32 cellular contexts compared by ENCODE assay signal in genomic region chr11:68177877-68178276, GRCh38.
"Had no signal": no experiment of that assay in that cellular context is flagged by ENCODE, and none has a peak within 500 bp of the region (broad histone marks: within the 10 kb centered on the region; RNA-seq: fewer than 3 reads in every experiment).

No MANE protein-coding gene starts in this region.

- H3K9me3 Mint-ChIP-seq: activated B cell treated with CpG ODN at 0.5 μM for 24 hours; activated CD8-positive, alpha-beta T cell treated with anti-CD3 and anti-CD28 coated beads for 36 hours; activated T-cell treated with anti-CD3 and anti-CD28 coated beads, Interleukin-2, amount 50 U/mL, for 4 hours; activated T-helper 17 cell treated with anti-CD3 and anti-CD28 coated beads, Interleukin-2, amount 50 U/mL, for 72 hours; central memory CD8-positive, alpha-beta T cell; dendritic cell treated with granulocyte-macrophage colony-stimulating factor and Interleukin-4, amounts not matched to agents 40 ng/mL and 50 ng/mL, for 4 days; effector memory CD8-positive, alpha-beta T cell; T-helper 2 cell treated with Interferon-gamma antibody and Interleukin-4, amounts not matched to agents 5 μg/mL and 100 μg/mL, for 36 hours had no signal

- H3K27ac Mint-ChIP-seq: activated B cell treated with CpG ODN at 0.5 μM for 24 hours; activated CD8-positive, alpha-beta T cell treated with anti-CD3 and anti-CD28 coated beads for 36 hours; activated naive CD8-positive, alpha-beta T cell; dendritic cell treated with granulocyte-macrophage colony-stimulating factor and Interleukin-4, amounts not matched to agents 40 ng/mL and 50 ng/mL, for 4 days; effector memory CD8-positive, alpha-beta T cell; T-helper 17 cell; T-helper 2 cell treated with Interferon-gamma antibody and Interleukin-4, amounts not matched to agents 5 μg/mL and 100 μg/mL, for 36 hours had no signal

- H3K4me1 Mint-ChIP-seq: activated B cell treated with CpG ODN at 0.5 μM for 24 hours; activated T-helper 17 cell treated with anti-CD3 and anti-CD28 coated beads, Interleukin-2, amount 50 U/mL, for 72 hours; central memory CD8-positive, alpha-beta T cell; T-helper 17 cell had no signal

- H3K27me3 Mint-ChIP-seq: activated B cell treated with CpG ODN at 0.5 μM for 24 hours; activated CD8-positive, alpha-beta T cell treated with anti-CD3 and anti-CD28 coated beads for 36 hours; activated naive CD8-positive, alpha-beta T cell; activated T-helper 17 cell treated with anti-CD3 and anti-CD28 coated beads, Interleukin-2, amount 50 U/mL, for 72 hours; central memory CD8-positive, alpha-beta T cell; dendritic cell treated with granulocyte-macrophage colony-stimulating factor and Interleukin-4, amounts not matched to agents 40 ng/mL and 50 ng/mL, for 4 days; effector memory CD8-positive, alpha-beta T cell; T-helper 17 cell had no signal

- ATAC-seq: activated CD4-positive, CD25-positive, alpha-beta regulatory T cell treated with anti-CD3 and anti-CD28 coated beads, Interleukin-2, amount 50 U/mL, for 24 hours; activated CD8-positive, alpha-beta T cell treated with anti-CD3 and anti-CD28 coated beads for 36 hours; activated T-cell treated with anti-CD3 and anti-CD28 coated beads, Interleukin-2, amount 50 U/mL, for 4 hours; activated T-helper 17 cell treated with anti-CD3 and anti-CD28 coated beads, Interleukin-2, amount 50 U/mL, for 72 hours; body of pancreas; effector memory CD8-positive, alpha-beta T cell; T-helper 17 cell had no signal

- H3K4me3 Mint-ChIP-seq: activated B cell treated with CpG ODN at 0.5 μM for 24 hours; activated CD8-positive, alpha-beta T cell treated with anti-CD3 and anti-CD28 coated beads for 36 hours; activated naive CD8-positive, alpha-beta T cell; activated T-cell treated with anti-CD3 and anti-CD28 coated beads, Interleukin-2, amount 50 U/mL, for 4 hours; activated T-helper 17 cell treated with anti-CD3 and anti-CD28 coated beads, Interleukin-2, amount 50 U/mL, for 72 hours; central memory CD8-positive, alpha-beta T cell; dendritic cell treated with granulocyte-macrophage colony-stimulating factor and Interleukin-4, amounts not matched to agents 40 ng/mL and 50 ng/mL, for 4 days; effector memory CD8-positive, alpha-beta T cell; T-helper 17 cell; T-helper 2 cell treated with Interferon-gamma antibody and Interleukin-4, amounts not matched to agents 5 μg/mL and 100 μg/mL, for 36 hours had no signal

- H3K27me3 ChIP-seq: body of pancreas, dorsolateral prefrontal cortex, esophagus squamous epithelium had no signal

- FAIRE-seq: endothelial cell of umbilical vein, frontal cortex had no signal

- H3K9me3 ChIP-seq: body of pancreas, esophagus squamous epithelium had no signal

- H3K27ac ChIP-seq: body of pancreas, coronary artery, dorsolateral prefrontal cortex, epithelial cell of prostate, esophagus squamous epithelium, WERI-Rb-1 had no signal

- DNase-seq: activated B cell treated with CpG ODN at 0.5 μM for 24 hours; activated CD4-positive, alpha-beta T cell treated with anti-CD3 and anti-CD28 coated beads for 48 hours; activated CD4-positive, alpha-beta T cell treated with anti-CD3 and anti-CD28 coated beads, Interleukin-2, amount 50 U/mL, for 1 hour; activated CD4-positive, alpha-beta T cell treated with anti-CD3 and anti-CD28 coated beads, Interleukin-2, amount 50 U/mL, for 48 hours; activated CD8-positive, alpha-beta memory T cell treated with anti-CD3 and anti-CD28 coated beads for 24 hours; activated CD8-positive, alpha-beta T cell treated with anti-CD3 and anti-CD28 coated beads for 36 hours; activated effector memory CD4-positive, alpha-beta T cell treated with Interleukin-2 at 50 U/mL for 16 hours; activated gamma-delta T cell treated with Interleukin-2 at 50 U/mL for 16 hours; activated naive CD4-positive, alpha-beta T cell treated with anti-CD3 and anti-CD28 coated beads, Interleukin-2, amount 50 U/mL, for 16 hours; activated naive CD4-positive, alpha-beta T cell treated with Interleukin-2 at 50 U/mL for 16 hours; activated T-cell treated with anti-CD3 and anti-CD28 coated beads, Interleukin-2, amount 50 U/mL, for 4 hours; amniotic stem cell; aorta; body of pancreas; dorsolateral prefrontal cortex; effector memory CD8-positive, alpha-beta T cell; esophagus squamous epithelium; head of caudate nucleus; T-helper 1 cell; T-helper 17 cell; T1000; WERI-Rb-1 had no signal

- H3K4me3 ChIP-seq: body of pancreas, coronary artery, dorsolateral prefrontal cortex, esophagus squamous epithelium had no signal
